Comparison of ENCODE assay signal across 12 cellular contexts in genomic region chr2:220188031-220188430, GRCh38.
DNase-seq lines count a peak whose midpoint lies in the region; ATAC-seq and TF ChIP-seq lines count a peak whose summit lies in the region.
"Had no signal": no experiment of that assay in that cellular context is flagged by ENCODE, and none has a peak within 500 bp of the region (broad histone marks: within the 10 kb centered on the region; RNA-seq: fewer than 3 reads in every experiment).

No MANE protein-coding gene starts in this region.

- H3K9me3 Mint-ChIP-seq in activated T-cell treated with anti-CD3 and anti-CD28 coated beads, Interleukin-2, amount 50 U/mL, for 72 hours = peaks cover 3% of the 10 kb centered on the region in 2 donors
- H3K9me3 Mint-ChIP-seq in activated CD8-positive, alpha-beta memory T cell treated with anti-CD3 and anti-CD28 coated beads, Interleukin-2, amount 10 ng/mL, durations not matched to agents 7 days and 5 days (ENCODE audit: low read depth) = peaks cover 3% of the 10 kb centered on the region
- H3K9me3 Mint-ChIP-seq: activated naive CD4-positive, alpha-beta T cell treated with anti-CD3 and anti-CD28 coated beads for 36 hours had no signal

- H3K27me3 ChIP-seq in esophagus squamous epithelium = no peaks in the 10 kb centered on the region

- peak overlapping the region; percentile 21 to 75 (median 26) for H3K27ac ChIP-seq in esophagus squamous epithelium

- no peaks in the 10 kb centered on the region for H3K27me3 Mint-ChIP-seq in activated T-cell treated with anti-CD3 and anti-CD28 coated beads, Interleukin-2, amount 50 U/mL, for 72 hours (ENCODE audit: low read depth)
- no peaks in the 10 kb centered on the region for H3K27me3 Mint-ChIP-seq in activated CD8-positive, alpha-beta memory T cell treated with anti-CD3 and anti-CD28 coated beads, Interleukin-2, amount 10 ng/mL, durations not matched to agents 7 days and 5 days

- no peaks in the 10 kb centered on the region for H3K4me1 Mint-ChIP-seq in activated T-cell treated with anti-CD3 and anti-CD28 coated beads, Interleukin-2, amount 50 U/mL, for 72 hours (ENCODE audit: low read depth)
- no peaks in the 10 kb centered on the region for H3K4me1 Mint-ChIP-seq in activated CD8-positive, alpha-beta memory T cell treated with anti-CD3 and anti-CD28 coated beads, Interleukin-2, amount 10 ng/mL, durations not matched to agents 7 days and 5 days

- peak in 1 of 2 donors; percentile 1 for DNase-seq in activated T-cell treated with anti-CD3 and anti-CD28 coated beads, Interleukin-2, amount 50 U/mL, for 72 hours
- DNase-seq in activated T-cell treated with anti-CD3 and anti-CD28 coated beads, Interleukin-2, amount 50 U/mL, for 1 hour = no peak
- DNase-seq in NCI-H226 = peak; percentile 93
- DNase-seq in esophagus squamous epithelium (lab: John Stamatoyannopoulos, UW) = no peak
- peak; percentile 69 for DNase-seq in stromal cell of bone marrow (ENCODE audit: low read depth)
- no peak for DNase-seq in NCI-H446 treated with DMSO at 0.1 percent for 48 hours (lab: John Stamatoyannopoulos, UW)
- DNase-seq in activated CD8-positive, alpha-beta memory T cell treated with anti-CD3 and anti-CD28 coated beads, Interleukin-2, amount 10 ng/mL, durations not matched to agents 7 days and 5 days = no peak
- DNase-seq: activated CD4-positive, CD25-positive, alpha-beta regulatory T cell treated with anti-CD3 and anti-CD28 coated beads, Interleukin-2, amount 50 U/mL, for 72 hours; activated naive CD4-positive, alpha-beta T cell treated with anti-CD3 and anti-CD28 coated beads for 36 hours; NCI-H2107; stimulated activated CD4-positive, alpha-beta T cell treated with anti-CD3 and anti-CD28 coated beads, Interleukin-2, amount 100 ng/mL, for 24 hours had no signal

- CTCF ChIA-PET in activated CD8-positive, alpha-beta memory T cell treated with anti-CD3 and anti-CD28 coated beads, Interleukin-2, amount 10 ng/mL, durations not matched to agents 7 days and 5 days (lab: Charles Lee) = no interaction called here

- no peak for TF ChIP-seq POLR2A in esophagus squamous epithelium (IDR thresholded peaks at IDR 0.05)

- no peaks in the 10 kb centered on the region for H3K36me3 Mint-ChIP-seq in activated T-cell treated with anti-CD3 and anti-CD28 coated beads, Interleukin-2, amount 50 U/mL, for 72 hours (ENCODE audit: insufficient read depth in 2 of 2)
- H3K36me3 Mint-ChIP-seq in activated CD8-positive, alpha-beta memory T cell treated with anti-CD3 and anti-CD28 coated beads, Interleukin-2, amount 10 ng/mL, durations not matched to agents 7 days and 5 days = no peaks in the 10 kb centered on the region

- peak; percentile 69 to 76 for ATAC-seq in activated T-cell treated with anti-CD3 and anti-CD28 coated beads, Interleukin-2, amount 50 U/mL, for 72 hours (replicated peaks in 1 of 2)
- no peak for ATAC-seq in GM21447 (IDR thresholded peaks at IDR 0.05; ENCODE audit: unreplicated experiment)
- no peak for ATAC-seq in activated CD8-positive, alpha-beta memory T cell treated with anti-CD3 and anti-CD28 coated beads, Interleukin-2, amount 10 ng/mL, durations not matched to agents 7 days and 5 days

- 52 to 73% methylated on average over 2 of the region's 2 CpGs for WGBS in esophagus squamous epithelium, 2 donors

- H3K9me3 ChIP-seq in esophagus squamous epithelium = peaks cover 0 to 5% (median 0%) of the 10 kb centered on the region in 3 donors

- intact Hi-C loops in esophagus squamous epithelium (cut with DNase I) = no loop called here

- H3K4me3 Mint-ChIP-seq in activated T-cell treated with anti-CD3 and anti-CD28 coated beads, Interleukin-2, amount 50 U/mL, for 72 hours = no peak overlapping the region
- no peak overlapping the region for H3K4me3 Mint-ChIP-seq in activated CD8-positive, alpha-beta memory T cell treated with anti-CD3 and anti-CD28 coated beads, Interleukin-2, amount 10 ng/mL, durations not matched to agents 7 days and 5 days
- H3K4me3 Mint-ChIP-seq: activated naive CD4-positive, alpha-beta T cell treated with anti-CD3 and anti-CD28 coated beads for 36 hours had no signal

- H3K4me3 ChIP-seq in esophagus squamous epithelium = no peak overlapping the region

- peaks cover 0 to 16% (median 0%) of the 10 kb centered on the region in 3 donors for H3K4me1 ChIP-seq in esophagus squamous epithelium

- no peaks in the 10 kb centered on the region for H3K36me3 ChIP-seq in esophagus squamous epithelium

- TF ChIP-seq CTCF in esophagus squamous epithelium (IDR thresholded peaks at IDR 0.05) = no peak

- H3K27ac Mint-ChIP-seq in activated T-cell treated with anti-CD3 and anti-CD28 coated beads, Interleukin-2, amount 50 U/mL, for 72 hours = no peak overlapping the region
- H3K27ac Mint-ChIP-seq in activated CD8-positive, alpha-beta memory T cell treated with anti-CD3 and anti-CD28 coated beads, Interleukin-2, amount 10 ng/mL, durations not matched to agents 7 days and 5 days = no peak overlapping the region
- H3K27ac Mint-ChIP-seq: activated naive CD4-positive, alpha-beta T cell treated with anti-CD3 and anti-CD28 coated beads for 36 hours had no signal

Comparison
In these comparisons a context has a peak if more than half of its experiments do, and no peak if none do; other contexts are left out.
1. ATAC-seq: peak in activated T-cell treated with anti-CD3 and anti-CD28 coated beads, Interleukin-2, amount 50 U/mL, for 72 hours (2 of 2); none in GM21447 (single experiment) and activated CD8-positive, alpha-beta memory T cell treated with anti-CD3 and anti-CD28 coated beads, Interleukin-2, amount 10 ng/mL, durations not matched to agents 7 days and 5 days (single experiment).
2. DNase-seq: peak in NCI-H226 (single experiment) and stromal cell of bone marrow (single experiment); none in activated T-cell treated with anti-CD3 and anti-CD28 coated beads, Interleukin-2, amount 50 U/mL, for 1 hour (single experiment), esophagus squamous epithelium (single experiment), NCI-H446 treated with DMSO at 0.1 percent for 48 hours (single experiment) and activated CD8-positive, alpha-beta memory T cell treated with anti-CD3 and anti-CD28 coated beads, Interleukin-2, amount 10 ng/mL, durations not matched to agents 7 days and 5 days (single experiment).